ENCODE assay signal across 20 cellular contexts in genomic region chr5:81906086-81906485, GRCh38.
DNase-seq lines count a peak whose midpoint lies in the region; ATAC-seq and TF ChIP-seq lines count a peak whose summit lies in the region.
"Had no signal": no experiment of that assay in that cellular context is flagged by ENCODE, and none has a peak within 500 bp of the region (broad histone marks: within the 10 kb centered on the region; RNA-seq: fewer than 3 reads in every experiment).

No MANE protein-coding gene starts in this region.

- H3K4ac ChIP-seq in IMR-90 (ENCODE audit: low read depth, low read length): no peak overlapping the region

- in situ Hi-C loops in IMR-90 (cut with MboI; ENCODE audit: low sequenced_read_pairs): no loop called here
- in situ Hi-C loops in mammary epithelial cell (cut with MboI; ENCODE audit: low sequenced_read_pairs in 2 of 2): no loop called here

- H2AFZ ChIP-seq in IMR-90 (replicated peaks; ENCODE audit: low read length, poor library complexity): no peak overlapping the region
- H2AFZ ChIP-seq in parathyroid adenoma: peak overlapping the region; percentile 40
- H2AFZ ChIP-seq in mammary epithelial cell (ENCODE audit: low read depth, low read length): no peak overlapping the region
- H2AFZ ChIP-seq: PC-9 had no signal

- H3K9ac ChIP-seq in IMR-90 (ENCODE audit: low read depth, low read length): no peak overlapping the region
- no peak overlapping the region for H3K9ac ChIP-seq in parathyroid adenoma
- no peak overlapping the region for H3K9ac ChIP-seq in endodermal cell (ENCODE audit: extremely low read depth, low read length, poor library complexity, severe bottlenecking)
- no peak overlapping the region for H3K9ac ChIP-seq in mammary epithelial cell (ENCODE audit: insufficient read depth, low read length)
- H3K9ac ChIP-seq: BLaER1 had no signal

- dilution Hi-C loops in IMR-90 (cut with HindIII; ENCODE audit: low sequenced_read_pairs, unreplicated experiment) (no loop called here), mammary epithelial cell (cut with HindIII; ENCODE audit: low sequenced_read_pairs) (no loop called here)

- peaks cover 7% of the 10 kb centered on the region for H3K36me3 Mint-ChIP-seq in endodermal cell (ENCODE audit: low read depth)

- DNase-seq in IMR-90 (no peak), body of pancreas (peak; percentile 13 to 54 (median 42)), islet precursor cell (peak; percentile 68), endodermal cell (no peak), DMS153 treated with DMSO at 0.1 percent for 48 hours (lab: John Stamatoyannopoulos, UW; ENCODE audit: unreplicated experiment) (no peak), NCI-H510A (lab: John Stamatoyannopoulos, UW) (no peak), mammary epithelial cell (no peak)
- DNase-seq: CD4-positive, alpha-beta T cell; KG1; NCI-H1092; NCI-H1436; NCI-H187 treated with DMSO at 0.1 percent for 48 hours; NCI-H2107; NCI-H510A treated with DMSO at 0.1 percent for 48 hours; NCI-H748 treated with DMSO at 0.1 percent for 48 hours; PC-9; SIG-M5 had no signal

- no TSS peak for BruUV-seq in IMR-90 (replicated peaks; lab: Mats Ljungman, UMichigan)
- BruUV-seq in mammary epithelial cell (replicated peaks; lab: Mats Ljungman, UMichigan): no TSS peak

- CTCF ChIA-PET in IMR-90 (lab: Yijun Ruan, JAX): no interaction called here
- CTCF ChIA-PET in mammary epithelial cell (lab: Charles Lee; ENCODE audit: low non-redundant PET): no interaction called here

- POLR2A ChIA-PET in IMR-90 (lab: Charles Lee; ENCODE audit: unreplicated experiment): no interaction called here

- H3K27ac ChIP-seq in IMR-90 (ENCODE audit: insufficient read depth, low read length): no peak overlapping the region
- H3K27ac ChIP-seq in body of pancreas: no peak overlapping the region
- no peak overlapping the region for H3K27ac ChIP-seq in parathyroid adenoma
- H3K27ac ChIP-seq in endodermal cell (ENCODE audit: low read depth, low read length): no peak overlapping the region
- H3K27ac ChIP-seq in mammary epithelial cell (ENCODE audit: insufficient read depth, low read depth, low read length): no peak overlapping the region
- H3K27ac ChIP-seq: BLaER1, PC-9 had no signal

- H3K79me2 ChIP-seq in parathyroid adenoma: no peaks in the 10 kb centered on the region
- H3K79me2 ChIP-seq in mammary epithelial cell (ENCODE audit: insufficient read depth, low read length): no peaks in the 10 kb centered on the region

- H3K27me3 Mint-ChIP-seq in endodermal cell (ENCODE audit: insufficient read depth): no peaks in the 10 kb centered on the region
- H3K27me3 Mint-ChIP-seq: CD4-positive, alpha-beta T cell had no signal

- no peak overlapping the region for H2BK120ac ChIP-seq in IMR-90 (ENCODE audit: low read depth, low read length)

- H3K4me1 Mint-ChIP-seq in endodermal cell: peaks cover 3% of the 10 kb centered on the region

- H3K9me1 ChIP-seq in IMR-90 (ENCODE audit: insufficient read depth, low read length): peaks cover 6% of the 10 kb centered on the region; the same call in 1 of the 2 replicates

- H4K20me1 ChIP-seq in IMR-90 (ENCODE audit: insufficient read depth, low read length) (no peaks in the 10 kb centered on the region), mammary epithelial cell (ENCODE audit: insufficient read depth, low read length) (no peaks in the 10 kb centered on the region)
- H4K20me1 ChIP-seq: BLaER1 had no signal

- no peak overlapping the region for H4K8ac ChIP-seq in IMR-90 (ENCODE audit: low read depth in 2 of 2, low read length in 2 of 2)

- H3K4me3 Mint-ChIP-seq in endodermal cell: no peak overlapping the region
- H3K4me3 Mint-ChIP-seq: CD4-positive, alpha-beta T cell had no signal

- no peaks in the 10 kb centered on the region for H3K79me1 ChIP-seq in IMR-90 (ENCODE audit: low read depth in 1 of 2, low read length in 2 of 2)

- no CpG with 5 or more reads among the region's 5 CpGs for WGBS in IMR-90 (ENCODE audit: extremely low coverage in 2 of 2, insufficient read length in 1 of 2), 2 experiments
- WGBS in body of pancreas, 2 donors: 11 to 32% methylated on average over 4 to 5 of the region's 5 CpGs
- WGBS in endodermal cell (ENCODE audit: insufficient coverage in 1 of 2, insufficient read length in 1 of 2), 2 experiments: 92 to 98% methylated on average over 4 to 5 of the region's 5 CpGs
- WGBS in mammary epithelial cell (ENCODE audit: low coverage, missing lambda C conversion rate): 70% methylated on average over 5 of the region's 5 CpGs

- no peak overlapping the region for H3K23ac ChIP-seq in IMR-90 (ENCODE audit: low read depth, low read length)

- H3K9me3 Mint-ChIP-seq in endodermal cell: peaks cover 13% of the 10 kb centered on the region

- intact Hi-C loops in IMR-90 (cut with micrococcal nuclease): no loop called here
- intact Hi-C loops in body of pancreas (cut with DNase I): no loop called here
- intact Hi-C loops in mammary epithelial cell (cut with micrococcal nuclease): no loop called here

- no peak overlapping the region for H3K18ac ChIP-seq in IMR-90 (ENCODE audit: low read depth, low read length)

- H3K36me3 ChIP-seq in IMR-90 (ENCODE audit: control insufficient read depth, insufficient read depth, low read length) (no peaks in the 10 kb centered on the region), body of pancreas (replicated peaks in 1 of 2; ENCODE audit: insufficient read depth in 1 of 2, low read depth in 2 of 2) (no peaks in the 10 kb centered on the region), parathyroid adenoma (ENCODE audit: control insufficient read depth, insufficient read depth, low read length) (no peaks in the 10 kb centered on the region), endodermal cell (ENCODE audit: control insufficient read depth, insufficient read depth, low read length) (no peaks in the 10 kb centered on the region), mammary epithelial cell (ENCODE audit: insufficient read depth, low read length) (no peaks in the 10 kb centered on the region)
- H3K36me3 ChIP-seq: BLaER1 had no signal

- H2AK5ac ChIP-seq in IMR-90 (ENCODE audit: low read depth, low read length): peak overlapping the region; percentile 58; the same call in 1 of the 2 replicates

- peaks cover 3% of the 10 kb centered on the region; the same call in 1 of the 2 replicates for H3K4me1 ChIP-seq in IMR-90 (ENCODE audit: control insufficient read depth, insufficient read depth, low read length)
- peaks cover 9% of the 10 kb centered on the region for H3K4me1 ChIP-seq in body of pancreas
- peaks cover 9% of the 10 kb centered on the region for H3K4me1 ChIP-seq in parathyroid adenoma
- H3K4me1 ChIP-seq in endodermal cell (ENCODE audit: control insufficient read depth, insufficient read depth, low read length): no peaks in the 10 kb centered on the region
- H3K4me1 ChIP-seq in mammary epithelial cell (ENCODE audit: insufficient read depth, low read length): no peaks in the 10 kb centered on the region

- no peak overlapping the region for H3K4me2 ChIP-seq in IMR-90 (ENCODE audit: low read depth, low read length)
- H3K4me2 ChIP-seq in parathyroid adenoma (ENCODE audit: low read length): no peak overlapping the region
- no peak overlapping the region for H3K4me2 ChIP-seq in mammary epithelial cell (ENCODE audit: insufficient read depth, low read depth, low read length)
- H3K4me2 ChIP-seq: BLaER1, PC-9 had no signal

- H3K27ac Mint-ChIP-seq in endodermal cell: no peak overlapping the region
- H3K27ac Mint-ChIP-seq: CD4-positive, alpha-beta T cell had no signal

- ATAC-seq in IMR-90 (ENCODE audit: low read depth): no peak
- peak; percentile 50 for ATAC-seq in body of pancreas
- ATAC-seq: SK-N-SH treated with all-trans-retinoic acid at 6 μM for 48 hours had no signal

- H3K9me3 ChIP-seq in IMR-90 (ENCODE audit: control insufficient read depth, insufficient read depth, low read length) (0 out of 2 replicates have a peak, but pooled peaks cover 2% of the 10 kb centered on the region), body of pancreas (peaks cover 0 to 6% (median 0%) of the 10 kb centered on the region in 3 donors), parathyroid adenoma (ENCODE audit: control insufficient read depth, low read length) (no peaks in the 10 kb centered on the region), endodermal cell (ENCODE audit: control insufficient read depth, low read length) (peaks cover 11% of the 10 kb centered on the region), mammary epithelial cell (replicated peaks; ENCODE audit: insufficient read depth, low read length) (no peaks in the 10 kb centered on the region)

- no peak overlapping the region for H2BK15ac ChIP-seq in IMR-90 (ENCODE audit: low read depth, low read length)

- TF ChIP-seq RAD21 in IMR-90 (IDR thresholded peaks at IDR 0.05; ENCODE audit: low read length): no peak

- H2BK20ac ChIP-seq in IMR-90 (ENCODE audit: low read depth, low read length): no peak overlapping the region

- H3K56ac ChIP-seq in IMR-90 (ENCODE audit: extremely low read depth, insufficient read depth, low read length): no peak overlapping the region

- H3K14ac ChIP-seq in IMR-90 (replicated peaks; ENCODE audit: low read depth, low read length): no peak overlapping the region

- no peak overlapping the region for H4K5ac ChIP-seq in IMR-90 (ENCODE audit: low read depth, low read length)

- H2AK9ac ChIP-seq in IMR-90 (replicated peaks; ENCODE audit: low read depth, low read length, poor library complexity): no peak overlapping the region

- no peak overlapping the region for H4K91ac ChIP-seq in IMR-90 (ENCODE audit: insufficient read depth, low read depth, low read length)

- H2BK5ac ChIP-seq in IMR-90 (ENCODE audit: low read depth, low read length, poor library complexity, severe bottlenecking): no peak overlapping the region

- H3K4me3 ChIP-seq in IMR-90 (ENCODE audit: insufficient read depth, low read depth, low read length) (no peak overlapping the region), body of pancreas (no peak overlapping the region), parathyroid adenoma (ENCODE audit: low read depth, low read length) (no peak overlapping the region), endodermal cell (ENCODE audit: low read length) (no peak overlapping the region), mammary epithelial cell (replicated peaks in 1 of 3; ENCODE audit: insufficient read depth in 1 of 3, low read depth in 2 of 3, low read length in 3 of 3) (no peak overlapping the region)
- H3K4me3 ChIP-seq: BLaER1, PC-9 had no signal

- TF ChIP-seq POLR2A in IMR-90 (IDR thresholded peaks at IDR 0.05; ENCODE audit: low read depth, low read length) (no peak), body of pancreas (IDR thresholded peaks at IDR 0.05) (no peak)

- H3K27me3 ChIP-seq in IMR-90 (ENCODE audit: control insufficient read depth, insufficient read depth, low read length) (no peaks in the 10 kb centered on the region; the same call in 1 of the 2 replicates), body of pancreas (no peaks in the 10 kb centered on the region), parathyroid adenoma (ENCODE audit: control insufficient read depth, insufficient read depth, low read length) (no peaks in the 10 kb centered on the region), endodermal cell (ENCODE audit: control insufficient read depth, insufficient read depth, low read length, poor library complexity, severe bottlenecking) (no peaks in the 10 kb centered on the region), mammary epithelial cell (ENCODE audit: insufficient read depth, low read length) (no peaks in the 10 kb centered on the region)
- H3K27me3 ChIP-seq: BLaER1 had no signal

- TF ChIP-seq CTCF in IMR-90 (conservative IDR thresholded peaks at IDR 0.05; ENCODE audit: low read depth, low read length) (no peak), body of pancreas (IDR thresholded peaks at IDR 0.05) (no peak), parathyroid adenoma (IDR thresholded peaks at IDR 0.05) (no peak), endodermal cell (conservative IDR thresholded peaks at IDR 0.05) (no peak), mammary epithelial cell (conservative IDR thresholded peaks at IDR 0.05 in 1 of 2, IDR thresholded peaks at IDR 0.05 in 1 of 2; ENCODE audit: extremely low read depth in 1 of 2, insufficient read depth in 1 of 2, low read depth in 1 of 2, low read length in 2 of 2) (no peak)

Comparison
In these comparisons a context has a peak if more than half of its experiments do, and no peak if none do; other contexts are left out.
1. DNase-seq: peak in body of pancreas (4 of 4) and islet precursor cell (single experiment); none in IMR-90 (single experiment), endodermal cell (single experiment), DMS153 treated with DMSO at 0.1 percent for 48 hours (single experiment), NCI-H510A (single experiment) and mammary epithelial cell (single experiment).